ENCODE assay signal across 9 cellular contexts in the genomic region with DNA sequence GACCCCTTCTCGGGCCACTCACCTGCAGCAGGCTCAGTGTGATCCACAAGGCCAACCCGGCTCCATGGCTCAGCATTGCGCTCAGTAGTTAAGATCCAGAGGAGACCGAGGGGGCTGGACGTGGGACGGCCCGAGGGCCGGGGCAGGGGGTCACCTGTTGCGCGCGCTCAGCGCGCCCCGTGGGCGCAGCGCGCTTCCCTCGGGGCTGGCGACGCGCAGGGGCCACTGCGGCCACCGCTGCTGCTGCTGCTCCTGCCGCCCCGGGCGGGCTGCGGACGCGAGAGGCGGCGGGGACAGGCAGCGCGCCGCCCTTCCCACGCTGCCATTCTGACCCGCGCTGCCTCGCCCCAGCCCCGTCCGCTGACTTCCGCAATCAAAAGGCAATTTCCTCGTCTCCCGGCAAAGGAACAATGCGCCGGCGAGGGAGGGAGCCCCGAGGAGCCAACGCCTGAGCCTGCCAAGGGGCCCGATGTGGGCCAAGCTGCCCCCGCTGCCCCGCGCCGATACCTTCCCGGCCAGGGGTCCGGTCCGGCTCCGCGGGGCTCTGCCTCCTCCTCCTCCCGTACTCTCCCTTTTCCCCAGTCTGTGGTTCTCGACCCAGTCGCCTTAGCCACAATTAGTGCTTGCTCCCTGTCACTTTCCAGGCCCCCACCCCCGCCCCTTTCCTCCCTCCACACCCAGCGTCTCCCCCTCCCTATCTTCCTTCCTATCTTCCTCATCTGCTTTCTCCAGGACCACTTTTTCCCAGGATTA. TPM values are rescaled to one million over a fixed set of nuclear protein-coding genes. Genes with fewer than 3 reads are reported as not detected.
DNase-seq lines count a peak whose midpoint lies in the region; ATAC-seq, FAIRE-seq and TF ChIP-seq lines count a peak whose summit lies in the region.
"Had no signal": no experiment of that assay in that cellular context is flagged by ENCODE, and none has a peak within 500 bp of the region (broad histone marks: within the 10 kb centered on the region; RNA-seq: fewer than 3 reads in every experiment).

No MANE protein-coding gene starts in this region.

- peak overlapping the region; percentile 50 for H3K4me3 Mint-ChIP-seq in central memory CD8-positive, alpha-beta T cell
- H3K4me3 Mint-ChIP-seq in stimulated activated naive B cell treated with anti-CD40 and anti-IgM and Interleukin-4, amounts not matched to agents 10 μg/mL and 1 μg/mL and 100 μg/mL, for 72 hours = peak overlapping the region; percentile 60

- ATAC-seq in central memory CD8-positive, alpha-beta T cell (replicated peaks; ENCODE audit: extremely low read depth, poor library complexity, severe bottlenecking) = no peak
- ATAC-seq in stimulated activated naive B cell treated with anti-CD40 and anti-IgM and Interleukin-4, amounts not matched to agents 10 μg/mL and 1 μg/mL and 100 μg/mL, for 72 hours (replicated peaks) = peak; percentile 63 to 71
- no peak for ATAC-seq in GM21786 (IDR thresholded peaks at IDR 0.05; ENCODE audit: unreplicated experiment)
- no peak for ATAC-seq in GM18861 (IDR thresholded peaks at IDR 0.05; ENCODE audit: unreplicated experiment)
- no peak for ATAC-seq in HG03520 (IDR thresholded peaks at IDR 0.05; ENCODE audit: unreplicated experiment)

- DNase-seq in GM12864 (ENCODE audit: low read depth) (no peak), MV-4-11 (lab: John Stamatoyannopoulos, UW) (peak; percentile 5), kidney (peak; percentile 83)
- DNase-seq in central memory CD8-positive, alpha-beta T cell (ENCODE audit: low spot score in 2 of 2) = no peak
- DNase-seq in stimulated activated naive B cell treated with anti-CD40 and anti-IgM and Interleukin-4, amounts not matched to agents 10 μg/mL and 1 μg/mL and 100 μg/mL, for 72 hours = no peak

- H3K36me3 ChIP-seq in kidney (ENCODE audit: control insufficient read depth in 1 of 2, insufficient read depth in 2 of 2, low read length in 2 of 2) = no peaks in the 10 kb centered on the region

- no peak for FAIRE-seq in kidney (lab: Jason Lieb, UNC)

- peak overlapping the region; percentile 3; the same call in 1 of the 2 replicates for H3K4me3 ChIP-seq in GM12864 (ENCODE audit: low read depth, low read length)
- peak overlapping the region; percentile 32 to 60 for H3K4me3 ChIP-seq in kidney (ENCODE audit: low read length in 2 of 2)

- intact Hi-C loops in kidney (cut with DNase I) = no loop called here

- no peaks in the 10 kb centered on the region for H3K4me1 ChIP-seq in kidney (ENCODE audit: control insufficient read depth in 1 of 2, insufficient read depth in 1 of 2, low read depth in 1 of 2, low read length in 2 of 2)

- peak overlapping the region; percentile 37 to 51 for H3K27ac ChIP-seq in kidney (ENCODE audit: low read depth in 2 of 2, low read length in 2 of 2)

- peaks cover 39% of the 10 kb centered on the region for H3K27me3 Mint-ChIP-seq in central memory CD8-positive, alpha-beta T cell
- H3K27me3 Mint-ChIP-seq in stimulated activated naive B cell treated with anti-CD40 and anti-IgM and Interleukin-4, amounts not matched to agents 10 μg/mL and 1 μg/mL and 100 μg/mL, for 72 hours = peaks cover 33 to 50% of the 10 kb centered on the region in 2 donors

- H3K36me3 Mint-ChIP-seq in central memory CD8-positive, alpha-beta T cell (ENCODE audit: insufficient read depth) = no peaks in the 10 kb centered on the region
- H3K36me3 Mint-ChIP-seq in stimulated activated naive B cell treated with anti-CD40 and anti-IgM and Interleukin-4, amounts not matched to agents 10 μg/mL and 1 μg/mL and 100 μg/mL, for 72 hours = no peaks in the 10 kb centered on the region

- H3K9me3 ChIP-seq in kidney (ENCODE audit: control insufficient read depth in 1 of 2, low read length in 2 of 2) = no peaks in the 10 kb centered on the region

- peak overlapping the region; percentile 9 for H3K27ac Mint-ChIP-seq in central memory CD8-positive, alpha-beta T cell (ENCODE audit: low read depth)
- H3K27ac Mint-ChIP-seq in stimulated activated naive B cell treated with anti-CD40 and anti-IgM and Interleukin-4, amounts not matched to agents 10 μg/mL and 1 μg/mL and 100 μg/mL, for 72 hours = no peak overlapping the region

- no peaks in the 10 kb centered on the region for H3K9me3 Mint-ChIP-seq in central memory CD8-positive, alpha-beta T cell
- no peaks in the 10 kb centered on the region for H3K9me3 Mint-ChIP-seq in stimulated activated naive B cell treated with anti-CD40 and anti-IgM and Interleukin-4, amounts not matched to agents 10 μg/mL and 1 μg/mL and 100 μg/mL, for 72 hours

- peaks cover 6% of the 10 kb centered on the region for H3K4me1 Mint-ChIP-seq in central memory CD8-positive, alpha-beta T cell
- H3K4me1 Mint-ChIP-seq in stimulated activated naive B cell treated with anti-CD40 and anti-IgM and Interleukin-4, amounts not matched to agents 10 μg/mL and 1 μg/mL and 100 μg/mL, for 72 hours = peaks cover 8 to 13% of the 10 kb centered on the region in 2 donors

- no peak for TF ChIP-seq CTCF in GM12864 (IDR thresholded peaks at IDR 0.05; ENCODE audit: low read depth, low read length, missing control alignments)
- no peak for TF ChIP-seq CTCF in kidney (IDR thresholded peaks at IDR 0.05; ENCODE audit: borderline replicate concordance, extremely low read depth, insufficient read depth)

- peak overlapping the region; percentile 45 to 61 for H3K9ac ChIP-seq in kidney (ENCODE audit: low read length in 2 of 2)

RNA-seq across cellular contexts. Expression of gene PTPRB, which starts 27.3 kb away (rescaled TPM):
- total RNA-seq in kidney = 71.6 TPM
- polyA plus RNA-seq in kidney (ENCODE audit: insufficient read depth, low read depth, low replicate concordance) = 13.5 TPM
- total RNA-seq: T-helper 1 cell treated with Interleukin-12 subunit alpha and Interleukin-12 subunit beta and Interleukin-4 antibody, amounts not matched to agents 30 ng/mL and 1 ng/mL, for 36 hours had no signal

Comparison
In these comparisons a context has a peak if more than half of its experiments do, and no peak if none do; other contexts are left out.
1. DNase-seq: peak in MV-4-11 (single experiment) and kidney (single experiment); none in GM12864 (single experiment), central memory CD8-positive, alpha-beta T cell (0 of 2) and stimulated activated naive B cell treated with anti-CD40 and anti-IgM and Interleukin-4, amounts not matched to agents 10 μg/mL and 1 μg/mL and 100 μg/mL, for 72 hours (single experiment).
2. ATAC-seq: peak in stimulated activated naive B cell treated with anti-CD40 and anti-IgM and Interleukin-4, amounts not matched to agents 10 μg/mL and 1 μg/mL and 100 μg/mL, for 72 hours (2 of 2); none in central memory CD8-positive, alpha-beta T cell (single experiment), GM21786 (single experiment), GM18861 (single experiment) and HG03520 (single experiment).